8 cellular contexts compared by ENCODE assay signal in genomic region chr17:50634123-50634914, GRCh38. TPM values are rescaled to one million over a fixed set of nuclear protein-coding genes. Genes with fewer than 3 reads are reported as not detected.
DNase-seq lines count a peak whose midpoint lies in the region; ATAC-seq, FAIRE-seq and TF ChIP-seq lines count a peak whose summit lies in the region.

Gene ABCC3 (plus strand): TSS chr17:50634881. CDS start chr17:50634937, 56 bp downstream.

- intact Hi-C loops in Right ventricle myocardium superior (cut with DNase I) = no loop called here
- intact Hi-C loops in prostate gland (cut with DNase I) = loop anchor here (5.0 kb wide), 2 partner anchors 48 to 63 kb away; no protein-coding TSS in a partner anchor

- DNase-seq in H54 (ENCODE audit: insufficient read length, low spot score) (peak; percentile 74), T-helper 17 cell (no peak), Right ventricle myocardium superior (no peak), prostate gland (ENCODE audit: low spot score) (peak; percentile 60), GM10266 (ENCODE audit: extremely low spot score) (no peak), NK-92 (lab: John Stamatoyannopoulos, UW; ENCODE audit: unreplicated experiment) (no peak)

- FAIRE-seq in H54 (lab: Jason Lieb, UNC) = no peak

- peak within 1 kb of the TSS; percentile 56 for H3K4me3 Mint-ChIP-seq in T-helper 17 cell

- peaks cover 12% of the 10 kb centered on the region for H3K36me3 Mint-ChIP-seq in T-helper 17 cell (ENCODE audit: low read depth)

- peak within 1 kb of the TSS; percentile 42 to 51 for H3K4me3 ChIP-seq in prostate gland

- H3K27me3 ChIP-seq in prostate gland (replicated peaks; ENCODE audit: insufficient read depth) = no peaks in the 10 kb centered on the region

- H3K36me3 ChIP-seq in prostate gland = no peaks in the 10 kb centered on the region

- peaks cover 84% of the 10 kb centered on the region for H3K27me3 Mint-ChIP-seq in T-helper 17 cell

- TF ChIP-seq POLR2A in H54 (IDR thresholded peaks at IDR 0.05; ENCODE audit: low read depth, low read length) (no peak), prostate gland (IDR thresholded peaks at IDR 0.05) (peak; percentile 62)

- H3K9me3 ChIP-seq in T-helper 17 cell (ENCODE audit: control insufficient read depth, low read length, poor library complexity, severe bottlenecking) (no peaks in the 10 kb centered on the region), prostate gland (no peaks in the 10 kb centered on the region)

- peak within 1 kb of the TSS in 1 of 2 donors; percentile 33 for H3K27ac ChIP-seq in prostate gland

- H3K4me1 Mint-ChIP-seq in T-helper 17 cell = peaks cover 17% of the 10 kb centered on the region

- no peak within 1 kb of the TSS for H3K27ac Mint-ChIP-seq in T-helper 17 cell

- H3K4me1 ChIP-seq in prostate gland (replicated peaks) = peaks cover 7% of the 10 kb centered on the region

- TF ChIP-seq CTCF in prostate gland (IDR thresholded peaks at IDR 0.05) (no peak), GM10266 (IDR thresholded peaks at IDR 0.05; ENCODE audit: control insufficient read depth, insufficient read depth, low read depth, missing control alignments) (no peak)

- WGBS in prostate gland = 21% methylated on average over 31 of the region's 50 CpGs

- ATAC-seq in T-helper 17 cell (peak; percentile 24), Right ventricle myocardium superior (ENCODE audit: poor library complexity) (peak; percentile 63), GM19351 (IDR thresholded peaks at IDR 0.05; ENCODE audit: unreplicated experiment) (no peak), HG03571 (IDR thresholded peaks at IDR 0.05; ENCODE audit: unreplicated experiment) (no peak)

RNA-seq across cellular contexts. Expression of gene ABCC3, which starts in this region (rescaled TPM):
- total RNA-seq in T-helper 17 cell = 10 to 100 TPM in 1 of 2 donors, 1 to 10 TPM in 1; 3.3 to 58.0 TPM
- total RNA-seq in Right ventricle myocardium superior = 0.43 TPM
- 10 to 100 TPM; 65.9 to 66.1 TPM for total RNA-seq in prostate gland

Comparison
In these comparisons a context has a peak if more than half of its experiments do, and no peak if none do; other contexts are left out.
1. Peak in ATAC-seq in Right ventricle myocardium superior; RNA of the gene not detected or under 1 TPM.
2. DNase-seq: peak in H54 (single experiment) and prostate gland (single experiment); none in T-helper 17 cell (0 of 3), Right ventricle myocardium superior (single experiment), GM10266 (single experiment) and NK-92 (single experiment).